ENCODE assay signal across 32 cellular contexts in the genomic region with DNA sequence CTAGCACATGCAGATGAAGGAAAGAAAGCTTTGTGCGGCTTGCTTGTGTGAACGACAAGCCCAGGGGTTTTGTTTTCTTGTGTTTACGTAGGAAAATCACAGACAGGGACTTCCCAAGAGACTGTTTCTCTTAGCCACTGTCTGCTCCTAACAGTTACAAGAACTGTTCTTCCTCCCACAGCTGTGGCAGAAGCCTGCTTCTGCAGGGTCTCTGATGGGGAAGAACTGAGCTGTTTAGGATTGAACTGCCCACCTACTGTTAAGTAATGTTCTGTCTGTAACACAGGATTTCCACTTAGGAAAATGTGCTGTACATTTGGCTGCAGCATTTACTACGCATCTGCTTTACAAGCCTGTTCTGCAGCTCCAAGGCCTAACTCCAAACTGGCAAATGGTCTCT.
DNase-seq lines count a peak whose midpoint lies in the region; ATAC-seq and TF ChIP-seq lines count a peak whose summit lies in the region.
"Had no signal": no experiment of that assay in that cellular context is flagged by ENCODE, and none has a peak within 500 bp of the region (broad histone marks: within the 10 kb centered on the region; RNA-seq: fewer than 3 reads in every experiment).

No MANE protein-coding gene starts in this region.

- no peaks in the 10 kb centered on the region for H3K36me3 Mint-ChIP-seq in nephron progenitor cell (ENCODE audit: low read depth)
- H3K36me3 Mint-ChIP-seq: naive thymus-derived CD4-positive, alpha-beta T cell; stimulated activated memory B cell treated with anti-CD40 and anti-IgM and Interleukin-4, amounts not matched to agents 10 μg/mL and 1 μg/mL and 100 μg/mL, for 72 hours had no signal

- peaks cover 27% of the 10 kb centered on the region for H3K4me1 ChIP-seq in KMS-11 (ENCODE audit: low read depth, poor library complexity, severe bottlenecking)
- H3K4me1 ChIP-seq in gastrocnemius medialis = peaks cover 4 to 6% of the 10 kb centered on the region in 2 donors
- H3K4me1 ChIP-seq in ovary (ENCODE audit: insufficient read depth) = no peaks in the 10 kb centered on the region
- H3K4me1 ChIP-seq: A549, testis, uterus had no signal

- intact Hi-C loops in gastrocnemius medialis (cut with DNase I; ENCODE audit: low total_unique reads) = no loop called here
- intact Hi-C loops in ovary (cut with DNase I) = loop anchor here in 3 of 4 donors (2.0 to 10.0 kb wide), 5 partner anchors 236 to 1111 kb away; no protein-coding TSS in a partner anchor

- no peak for TF ChIP-seq POLR2A in gastrocnemius medialis (IDR thresholded peaks at IDR 0.05)
- no peak for TF ChIP-seq POLR2A in ovary (IDR thresholded peaks at IDR 0.05)

- no peak for ATAC-seq in gastrocnemius medialis
- ATAC-seq: body of pancreas; left ventricle myocardium superior; naive thymus-derived CD4-positive, alpha-beta T cell; Panc1; pancreas; stimulated activated memory B cell treated with anti-CD40 and anti-IgM and Interleukin-4, amounts not matched to agents 10 μg/mL and 1 μg/mL and 100 μg/mL, for 72 hours had no signal

- H3K36me3 ChIP-seq in KMS-11 (ENCODE audit: insufficient read depth) = no peaks in the 10 kb centered on the region
- H3K36me3 ChIP-seq in gastrocnemius medialis = no peaks in the 10 kb centered on the region
- no peaks in the 10 kb centered on the region for H3K36me3 ChIP-seq in ovary
- H3K36me3 ChIP-seq: pancreas, right atrium auricular region, uterus had no signal

- no peaks in the 10 kb centered on the region for H3K9me3 ChIP-seq in gastrocnemius medialis
- no peaks in the 10 kb centered on the region for H3K9me3 ChIP-seq in ovary
- H3K9me3 ChIP-seq: A549, body of pancreas, pancreas, right atrium auricular region, testis, uterus had no signal

- no peak overlapping the region for H3K9ac ChIP-seq in KMS-11

- H2AFZ ChIP-seq in KMS-11 (ENCODE audit: low read depth) = peak overlapping the region; percentile 20; the same call in 1 of the 2 replicates

- H3K4me3 Mint-ChIP-seq in nephron progenitor cell = no peak overlapping the region
- H3K4me3 Mint-ChIP-seq: B cell; stimulated activated memory B cell treated with anti-CD40 and anti-IgM and Interleukin-4, amounts not matched to agents 10 μg/mL and 1 μg/mL and 100 μg/mL, for 72 hours; T-helper 2 cell treated with Interferon-gamma antibody and Interleukin-4, amounts not matched to agents 5 μg/mL and 100 μg/mL, for 36 hours had no signal

- peaks cover 17% of the 10 kb centered on the region for H3K4me1 Mint-ChIP-seq in nephron progenitor cell
- H3K4me1 Mint-ChIP-seq: B cell; stimulated activated memory B cell treated with anti-CD40 and anti-IgM and Interleukin-4, amounts not matched to agents 10 μg/mL and 1 μg/mL and 100 μg/mL, for 72 hours had no signal

- peaks cover 4% of the 10 kb centered on the region for H3K27me3 Mint-ChIP-seq in nephron progenitor cell (ENCODE audit: low read depth, poor library complexity)

- no peak for TF ChIP-seq EP300 in ovary (IDR thresholded peaks at IDR 0.05)

- peak overlapping the region; percentile 11; the same call in 1 of the 2 replicates for H3K4me2 ChIP-seq in KMS-11
- H3K4me2 ChIP-seq: A549 had no signal

- H3K4me3 ChIP-seq in KMS-11 (IDR thresholded peaks at IDR 0.05; ENCODE audit: insufficient read depth, low read depth, low read length) = no peak overlapping the region
- H3K4me3 ChIP-seq in choroid plexus epithelial cell (ENCODE audit: low read depth, low read length) = no peak overlapping the region
- H3K4me3 ChIP-seq in gastrocnemius medialis = no peak overlapping the region
- H3K4me3 ChIP-seq in ovary = no peak overlapping the region
- H3K4me3 ChIP-seq: A549, body of pancreas, pancreas, right atrium auricular region, testis, uterus had no signal

- in situ Hi-C loops in gastrocnemius medialis (cut with MboI; ENCODE audit: low sequenced_read_pairs in 4 of 4) = loop anchor here in 3 of 4 donors (5.0 to 25.0 kb wide), 5 partner anchors 236 to 701 kb away; partner anchors contain the start of gene ERMN (in 2 of the 3)

- TF ChIP-seq CTCF in KMS-11 (conservative IDR thresholded peaks at IDR 0.05; ENCODE audit: low read depth, low read length) (no peak), choroid plexus epithelial cell (conservative IDR thresholded peaks at IDR 0.05; ENCODE audit: low read depth, low read length) (no peak), nephron progenitor cell (IDR thresholded peaks at IDR 0.05) (no peak), gastrocnemius medialis (IDR thresholded peaks at IDR 0.05 in 4 of 5, conservative IDR thresholded peaks at IDR 0.05 in 1 of 5) (no peak), ovary (IDR thresholded peaks at IDR 0.05) (no peak)

- WGBS in ovary, 3 donors = 44 to 66% (median 57%) methylated on average over 4 of the region's 4 CpGs

- H4K20me1 ChIP-seq in KMS-11 (ENCODE audit: insufficient read depth) = no peaks in the 10 kb centered on the region

- H3K9me3 Mint-ChIP-seq in nephron progenitor cell = peaks cover 4% of the 10 kb centered on the region
- H3K9me3 Mint-ChIP-seq: stimulated activated memory B cell treated with anti-CD40 and anti-IgM and Interleukin-4, amounts not matched to agents 10 μg/mL and 1 μg/mL and 100 μg/mL, for 72 hours; T-helper 2 cell treated with Interferon-gamma antibody and Interleukin-4, amounts not matched to agents 5 μg/mL and 100 μg/mL, for 36 hours had no signal

- H3K27ac Mint-ChIP-seq in nephron progenitor cell = peak overlapping the region; percentile 44
- H3K27ac Mint-ChIP-seq: B cell; naive thymus-derived CD4-positive, alpha-beta T cell; stimulated activated memory B cell treated with anti-CD40 and anti-IgM and Interleukin-4, amounts not matched to agents 10 μg/mL and 1 μg/mL and 100 μg/mL, for 72 hours; T-helper 2 cell treated with Interferon-gamma antibody and Interleukin-4, amounts not matched to agents 5 μg/mL and 100 μg/mL, for 36 hours had no signal

- peak overlapping the region; percentile 26 for H3K27ac ChIP-seq in KMS-11
- no peak overlapping the region for H3K27ac ChIP-seq in substantia nigra (ENCODE audit: low read depth, low read length, poor library complexity, severe bottlenecking)
- H3K27ac ChIP-seq in gastrocnemius medialis = no peak overlapping the region
- H3K27ac ChIP-seq in ovary = no peak overlapping the region
- H3K27ac ChIP-seq: A549, body of pancreas, pancreas, right atrium auricular region, testis, uterus had no signal

- H3K27me3 ChIP-seq in KMS-11 (ENCODE audit: insufficient read depth, low read depth) (no peaks in the 10 kb centered on the region), gastrocnemius medialis (no peaks in the 10 kb centered on the region), ovary (no peaks in the 10 kb centered on the region)
- H3K27me3 ChIP-seq: body of pancreas, pancreas, right atrium auricular region, testis, uterus had no signal

- H3K79me2 ChIP-seq in KMS-11 (ENCODE audit: insufficient read depth, low read depth) = no peaks in the 10 kb centered on the region

- DNase-seq in Ammon's horn (ENCODE audit: low spot score) (peak; percentile 33), choroid plexus epithelial cell (ENCODE audit: low read depth) (peak; percentile 18), nephron progenitor cell (no peak), substantia nigra (lab: John Stamatoyannopoulos, UW) (no peak), gastrocnemius medialis (no peak), ovary (no peak), AG20443 (ENCODE audit: low spot score) (no peak)
- DNase-seq: activated CD4-positive, alpha-beta T cell treated with anti-CD3 and anti-CD28 coated beads, Interleukin-2, amount 50 U/mL, for 1 hour; activated naive CD4-positive, alpha-beta T cell; activated T-cell treated with anti-CD3 and anti-CD28 coated beads, Interleukin-2, amount 50 U/mL, for 48 hours; body of pancreas; cerebellar nuclear complex; DMS153; islet precursor cell; KG1; left ventricle myocardium superior; midbrain; naive thymus-derived CD4-positive, alpha-beta T cell; NCI-H1436; NCI-H510A treated with DMSO at 0.1 percent for 48 hours; pancreas; SHP77 treated with DMSO at 0.1 percent for 48 hours; stimulated activated CD4-positive, alpha-beta T cell treated with anti-CD3 and anti-CD28 coated beads, Interleukin-4, amount 100 ng/mL, for 24 hours; testis; uterus had no signal

Comparison
In these comparisons a context has a peak if more than half of its experiments do, and no peak if none do; other contexts are left out.
1. DNase-seq: peak in Ammon's horn (single experiment) and choroid plexus epithelial cell (single experiment); none in nephron progenitor cell (single experiment), substantia nigra (0 of 49), gastrocnemius medialis (0 of 2), ovary (0 of 5) and AG20443 (single experiment).